Comparison of ENCODE assay signal across 18 cellular contexts in the genomic region with DNA sequence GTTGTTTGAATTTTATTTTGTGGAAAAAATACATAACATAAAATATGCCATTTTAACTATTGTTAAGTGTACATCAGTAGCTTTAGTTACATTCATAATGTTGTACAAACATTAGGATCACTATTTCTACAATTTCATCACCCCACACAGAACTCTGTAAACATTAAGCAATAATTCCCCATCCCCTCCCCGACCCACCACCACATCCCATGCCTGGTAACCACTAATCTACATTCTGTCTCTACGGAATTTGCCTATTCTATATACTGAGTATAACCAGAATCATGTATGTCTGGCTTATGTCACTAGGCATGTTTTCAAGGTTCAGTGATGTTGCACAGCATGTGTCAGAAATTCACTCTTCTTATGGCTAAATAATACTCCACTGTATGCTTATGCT. TPM values are rescaled to one million over a fixed set of nuclear protein-coding genes. Genes with fewer than 3 reads are reported as not detected.
DNase-seq lines count a peak whose midpoint lies in the region; ATAC-seq, FAIRE-seq and TF ChIP-seq lines count a peak whose summit lies in the region.
"Had no signal": no experiment of that assay in that cellular context is flagged by ENCODE, and none has a peak within 500 bp of the region (broad histone marks: within the 10 kb centered on the region; RNA-seq: fewer than 3 reads in every experiment).

No MANE protein-coding gene starts in this region.

- TF ChIP-seq POLR2A in HepG2 (IDR thresholded peaks at IDR 0.05; ENCODE audit: insufficient read depth in 1 of 2, low read depth in 2 of 2, low read length in 2 of 2) = no peak

- H3K27ac ChIP-seq in HepG2 (ENCODE audit: extremely low read length, insufficient read depth, low read length) = no peak overlapping the region
- H3K27ac ChIP-seq: HL-60 had no signal

- no peak for TF ChIP-seq EP300 in HepG2 (IDR thresholded peaks at IDR 0.05; ENCODE audit: low read depth in 2 of 2, low read length in 2 of 2)
- TF ChIP-seq EP300 in HepG2 (CRISPR knock-in tag; IDR thresholded peaks at IDR 0.05; ENCODE audit: borderline replicate concordance) = no peak

- intact Hi-C loops in HepG2 (cut with micrococcal nuclease; ENCODE audit: unreplicated experiment) = no loop called here

- DNase-seq in D721Med (ENCODE audit: insufficient read length, low spot score) = no peak
- peak; percentile 1 for DNase-seq in NCI-H526 treated with DMSO at 0.1 percent for 48 hours (lab: John Stamatoyannopoulos, UW)
- peak; percentile 14 for DNase-seq in fibroblast of peridontal ligament (ENCODE audit: extremely low read depth)
- peak; percentile 20 for DNase-seq in HepG2 (ENCODE audit: low spot score)
- no peak for DNase-seq in GM19238 (ENCODE audit: insufficient read length, low spot score)
- no peak for DNase-seq in anterior cingulate cortex (lab: John Stamatoyannopoulos, UW)
- DNase-seq: 8988T; ACHN; C1 segment of cervical spinal cord; Calu3; CD4-positive, alpha-beta T cell; DMS79; HCEC 1CT; HFFc6 had no signal

- no peak overlapping the region for H3K4me2 ChIP-seq in HepG2 (ENCODE audit: low read depth, low read length)

- H3K27me3 ChIP-seq in HepG2 (ENCODE audit: control insufficient read depth in 1 of 2, insufficient read depth in 2 of 2, low read length in 2 of 2) = no peaks in the 10 kb centered on the region

- H3K4me1 ChIP-seq in HepG2 (ENCODE audit: insufficient read depth, low read length) = peaks cover 18% of the 10 kb centered on the region

- POLR2A ChIA-PET in HepG2 (lab: Yijun Ruan, JAX) = interaction anchor here (0.9 kb wide), 1 partner anchor 24 kb away, joined by 3 read pairs; no protein-coding TSS in a partner anchor

- CTCF ChIA-PET in HepG2 (lab: Yijun Ruan, JAX; ENCODE audit: low intra/inter-chr PET ratio, low total read pairs) = no interaction called here

- 46% methylated on average over 2 of the region's 2 CpGs for WGBS in HepG2 (ENCODE audit: low lambda C conversion rate)

- no peak overlapping the region for H3K4me3 ChIP-seq in HepG2 (replicated peaks in 1 of 3; ENCODE audit: insufficient read depth in 1 of 3, low read depth in 2 of 3, low read length in 3 of 3)

- no peak overlapping the region for H2AFZ ChIP-seq in HepG2 (ENCODE audit: low read length)

- no peaks in the 10 kb centered on the region for H3K36me3 ChIP-seq in HepG2 (replicated peaks in 1 of 2; ENCODE audit: control insufficient read depth in 1 of 2, insufficient read depth in 2 of 2, low read length in 2 of 2)

- H3K9me3 ChIP-seq in HepG2 (ENCODE audit: low read length) = no peaks in the 10 kb centered on the region

- H3K9ac ChIP-seq in HepG2 (ENCODE audit: insufficient read depth, low read depth, low read length) = no peak overlapping the region

- no TSS peak for BruUV-seq in HepG2 (replicated peaks; lab: Mats Ljungman, UMichigan)

- peak; percentile 64 for FAIRE-seq in D721Med (lab: Jason Lieb, UNC)
- FAIRE-seq in HepG2 (lab: Jason Lieb, UNC) = peak; percentile 26
- FAIRE-seq: GM12891 had no signal

- H3K79me2 ChIP-seq in HepG2 (ENCODE audit: insufficient read depth, low read length) = peaks cover 18% of the 10 kb centered on the region

- no peak for TF ChIP-seq RAD21 in HepG2 (CRISPR knock-in tag; IDR thresholded peaks at IDR 0.05)

- peak; percentile 42 for ATAC-seq in HepG2
- no peak for ATAC-seq in HG03097 (IDR thresholded peaks at IDR 0.05; ENCODE audit: low FRiP score, unreplicated experiment)

- in situ Hi-C loops in HepG2 (cut with HindIII; ENCODE audit: extremely low pct_ligation_motif_present, low pct_unique_long_range_greater_than_20kb) = no loop called here

- TF ChIP-seq CTCF in D721Med (IDR thresholded peaks at IDR 0.05; ENCODE audit: insufficient read depth, missing control alignments) (no peak), HepG2 (CRISPR knock-in tag; IDR thresholded peaks at IDR 0.05) (no peak)

- peaks cover 15% of the 10 kb centered on the region; the same call in 1 of the 2 replicates for H4K20me1 ChIP-seq in HepG2 (ENCODE audit: insufficient read depth, low read length)

TF ChIP-seq in HepG2, 621 proteins besides CTCF, POLR2A, EP300 and RAD21:
- TF ChIP-seq CEBPG (CRISPR knock-in tag; IDR thresholded peaks at IDR 0.05) (peak; percentile 67; the same call in 1 of the 2 replicates), GATAD2A (CRISPR knock-in tag; IDR thresholded peaks at IDR 0.05) (peak; percentile 53; the same call in 1 of the 2 replicates), CEBPB (IDR thresholded peaks at IDR 0.05; ENCODE audit: borderline replicate concordance, low read depth, low read length) (peak; percentile 79), FOXA3 (CRISPR knock-in tag; IDR thresholded peaks at IDR 0.05) (peak; percentile 13; the same call in 1 of the 2 replicates), ZNF879 (CRISPR knock-in tag; IDR thresholded peaks at IDR 0.05) (no peak), ATF4 (CRISPR knock-in tag; IDR thresholded peaks at IDR 0.05) (peak in 1 of 2 experiments; percentile 66; a peak in 2 of 4 replicates)
- TF ChIP-seq, protein P1, sequence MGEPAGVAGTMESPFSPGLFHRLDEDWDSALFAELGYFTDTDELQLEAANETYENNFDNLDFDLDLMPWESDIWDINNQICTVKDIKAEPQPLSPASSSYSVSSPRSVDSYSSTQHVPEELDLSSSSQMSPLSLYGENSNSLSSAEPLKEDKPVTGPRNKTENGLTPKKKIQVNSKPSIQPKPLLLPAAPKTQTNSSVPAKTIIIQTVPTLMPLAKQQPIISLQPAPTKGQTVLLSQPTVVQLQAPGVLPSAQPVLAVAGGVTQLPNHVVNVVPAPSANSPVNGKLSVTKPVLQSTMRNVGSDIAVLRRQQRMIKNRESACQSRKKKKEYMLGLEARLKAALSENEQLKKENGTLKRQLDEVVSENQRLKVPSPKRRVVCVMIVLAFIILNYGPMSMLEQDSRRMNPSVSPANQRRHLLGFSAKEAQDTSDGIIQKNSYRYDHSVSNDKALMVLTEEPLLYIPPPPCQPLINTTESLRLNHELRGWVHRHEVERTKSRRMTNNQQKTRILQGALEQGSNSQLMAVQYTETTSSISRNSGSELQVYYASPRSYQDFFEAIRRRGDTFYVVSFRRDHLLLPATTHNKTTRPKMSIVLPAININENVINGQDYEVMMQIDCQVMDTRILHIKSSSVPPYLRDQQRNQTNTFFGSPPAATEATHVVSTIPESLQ (CRISPR knock-in tag; conservative IDR thresholded peaks at IDR 0.05) = no peak

RNA-seq across cellular contexts. Expression of gene CDC42BPA, which starts 47.7 kb away (rescaled TPM):
- 15.4 and 16.0 TPM in 2 replicates for total RNA-seq in HepG2 (2016; rRNA removed; fragmentation: Illumina TruSeq; extraction: Trizol)
- total RNA-seq in HepG2 (2016; cell fraction: cytosol; rRNA removed; fragmentation: Illumina TruSeq; extraction: Trizol; ENCODE audit: low read depth) = 14.9 and 18.1 TPM in 2 replicates
- 13.8 and 15.4 TPM in 2 replicates for total RNA-seq in HepG2 (2016; cell fraction: insoluble cytoplasmic fraction; rRNA removed; fragmentation: Illumina TruSeq; extraction: Trizol)
- 11.4 and 14.7 TPM in 2 replicates for total RNA-seq in HepG2 (2016; cell fraction: membrane; rRNA removed; fragmentation: Illumina TruSeq; extraction: Trizol)
- total RNA-seq in HepG2 (2016; cell fraction: nucleus; rRNA removed; fragmentation: Illumina TruSeq; extraction: Trizol) = 31.5 and 36.1 TPM in 2 replicates
- 6.5 and 7.4 TPM in 2 replicates for polyA plus RNA-seq in HepG2 (2011; rRNA removed)
- 3.2 and 5.4 TPM in 2 replicates for polyA plus RNA-seq in HepG2 (2011; cell fraction: cytosol; rRNA removed)
- polyA plus RNA-seq in HepG2 (2011; cell fraction: nucleus; rRNA removed) = 7.2 and 9.9 TPM in 2 replicates
- 9.5 and 12.2 TPM in 2 replicates for polyA plus RNA-seq in HepG2 (2012)
- 0.61 and 0.69 TPM in 2 replicates for polyA plus RNA-seq in HepG2 (2016; cell fraction: cytosol; fragmentation: Illumina TruSeq; extraction: Trizol; ENCODE audit: low read depth)
- polyA plus RNA-seq in HepG2 (2016; cell fraction: insoluble cytoplasmic fraction; fragmentation: Illumina TruSeq; extraction: Trizol; ENCODE audit: low read depth) = 7.5 and 8.2 TPM in 2 replicates
- polyA plus RNA-seq in HepG2 (2016; cell fraction: membrane; fragmentation: Illumina TruSeq; extraction: Trizol; ENCODE audit: low read depth) = 1.8 and 2.2 TPM in 2 replicates
- polyA plus RNA-seq in HepG2 (2016; cell fraction: nucleus; fragmentation: Illumina TruSeq; extraction: Trizol; ENCODE audit: insufficient read depth, low read depth) = 8.1 and 9.4 TPM in 2 replicates
- 17.7 and 19.2 TPM in 2 replicates for polyA minus RNA-seq in HepG2 (2011; rRNA and poly(A)+ RNA removed; ENCODE audit: low replicate concordance)
- 12.0 and 17.0 TPM in 2 replicates for polyA minus RNA-seq in HepG2 (2011; cell fraction: cytosol; rRNA and poly(A)+ RNA removed)
- 119 and 124 TPM in 2 replicates for polyA minus RNA-seq in HepG2 (2011; cell fraction: nucleus; rRNA and poly(A)+ RNA removed)
- polyA plus RNA-seq: IgD-negative memory B cell had no signal

Comparison
In these comparisons a context has a peak if more than half of its experiments do, and no peak if none do; other contexts are left out.
1. DNase-seq: peak in NCI-H526 treated with DMSO at 0.1 percent for 48 hours (single experiment), fibroblast of peridontal ligament (single experiment) and HepG2 (single experiment); none in D721Med (single experiment), GM19238 (single experiment) and anterior cingulate cortex (0 of 58).